9 cellular contexts compared by ENCODE assay signal in the genomic region with DNA sequence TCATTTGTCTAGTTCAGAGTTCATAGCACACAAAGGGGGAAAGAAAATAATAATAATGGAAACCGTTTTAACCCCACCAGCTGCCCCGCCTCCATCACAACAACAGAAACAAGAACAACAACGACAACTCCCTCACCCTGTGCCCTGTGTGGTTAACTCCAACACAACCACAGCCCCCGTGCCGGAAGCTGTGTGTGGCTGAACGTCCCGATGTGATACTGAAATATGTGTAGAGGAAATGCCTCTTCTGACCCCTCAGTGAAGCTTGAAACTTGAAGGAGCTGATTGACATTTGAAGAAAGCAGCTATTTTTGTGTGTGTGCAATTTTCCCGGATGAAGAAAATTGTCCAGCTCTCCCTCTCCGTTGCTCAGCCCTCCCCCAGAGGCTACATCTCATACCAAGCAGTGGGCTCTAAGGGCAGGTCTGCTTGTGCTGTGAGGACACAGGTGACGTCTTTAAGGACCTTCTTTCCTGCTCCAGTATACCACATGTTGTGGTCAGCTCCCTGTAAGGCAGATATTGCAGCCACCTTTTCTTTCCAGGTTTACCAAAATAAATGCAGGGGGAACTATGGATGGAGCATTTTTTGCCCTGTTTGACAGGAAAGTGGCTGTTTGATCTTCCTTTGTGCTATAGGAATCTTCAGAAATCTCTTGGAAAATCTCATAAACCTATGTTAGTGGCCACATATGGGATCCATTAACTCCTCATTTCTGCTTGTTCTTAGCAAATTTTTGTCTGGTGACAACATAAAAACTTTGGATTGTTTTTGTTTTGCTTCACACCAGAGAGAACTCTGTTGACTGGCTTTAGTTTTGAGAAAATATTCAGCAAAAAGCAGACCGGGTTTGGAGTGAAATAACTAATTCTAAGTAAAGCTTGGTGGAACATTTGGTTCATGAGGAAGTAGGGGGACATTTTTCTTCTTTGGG.
DNase-seq lines count a peak whose midpoint lies in the region; ATAC-seq and TF ChIP-seq lines count a peak whose summit lies in the region.
"Had no signal": no experiment of that assay in that cellular context is flagged by ENCODE, and none has a peak within 500 bp of the region (broad histone marks: within the 10 kb centered on the region; RNA-seq: fewer than 3 reads in every experiment).

No MANE protein-coding gene starts in this region.

- H4K20me1 ChIP-seq in BLaER1 treated with 17β-estradiol and CSF1 and Interleukin-3, amounts not matched to agents 10 nM and 100 nM: no peaks in the 10 kb centered on the region

- no peak for TF ChIP-seq CTCF in RWPE1 (conservative IDR thresholded peaks at IDR 0.05; ENCODE audit: low read depth)

- H3K36me3 ChIP-seq in BLaER1 treated with 17β-estradiol and CSF1 and Interleukin-3, amounts not matched to agents 10 nM and 100 nM: no peaks in the 10 kb centered on the region

- no peaks in the 10 kb centered on the region for H3K9me3 ChIP-seq in BLaER1 treated with 17β-estradiol and CSF1 and Interleukin-3, amounts not matched to agents 10 nM and 100 nM (replicated peaks in 1 of 11)

- H3K27ac ChIP-seq in BLaER1 treated with 17β-estradiol and CSF1 and Interleukin-3, amounts not matched to agents 10 nM and 100 nM: peak overlapping the region; percentile 22 to 59 (median 50); a peak in 19 of 22 replicates
- H3K27ac ChIP-seq in RWPE1: no peak overlapping the region
- H3K27ac ChIP-seq: epithelial cell of prostate had no signal

- CTCF ChIA-PET in RWPE1 (lab: Yijun Ruan, JAX): no interaction called here

- peak overlapping the region; percentile 15 to 53 (median 29); a peak in 16 of 20 replicates for H3K4me3 ChIP-seq in BLaER1 treated with 17β-estradiol and CSF1 and Interleukin-3, amounts not matched to agents 10 nM and 100 nM

- DNase-seq in KG1 (lab: John Stamatoyannopoulos, UW): peak; percentile 66
- DNase-seq in activated T-cell treated with anti-CD3 and anti-CD28 coated beads, Interleukin-2, amount 50 U/mL, for 1 hour: peak; percentile 35
- DNase-seq in iris pigment epithelial cell (ENCODE audit: low read depth): peak; percentile 50
- DNase-seq in stimulated activated CD8-positive, alpha-beta memory T cell treated with anti-CD3 and anti-CD28 coated beads, Interleukin-7, amount 100 ng/mL, for 48 hours (ENCODE audit: extremely low read depth in 1 of 2, low read depth in 1 of 2): peak; percentile 59 to 72
- no peak for DNase-seq in RWPE1 (ENCODE audit: low spot score)
- DNase-seq in NCI-H146 treated with DMSO at 0.1 percent for 48 hours (lab: John Stamatoyannopoulos, UW; ENCODE audit: unreplicated experiment): no peak

- H3K9ac ChIP-seq in BLaER1 treated with 17β-estradiol and CSF1 and Interleukin-3, amounts not matched to agents 10 nM and 100 nM: peak overlapping the region in 8 of 11 experiments; percentile 4 to 46 (median 18); a peak in 8 of 22 replicates

- ATAC-seq in GM21390 (IDR thresholded peaks at IDR 0.05; ENCODE audit: unreplicated experiment): peak; percentile 98

- POLR2A ChIA-PET in RWPE1 (lab: Yijun Ruan, JAX; ENCODE audit: low non-redundant PET): no interaction called here

- peaks cover 0 to 8% (median 0%) of the 10 kb centered on the region in 11 experiments; a peak in 3 of 22 replicates for H3K27me3 ChIP-seq in BLaER1 treated with 17β-estradiol and CSF1 and Interleukin-3, amounts not matched to agents 10 nM and 100 nM

- H3K4me2 ChIP-seq in BLaER1 treated with 17β-estradiol and CSF1 and Interleukin-3, amounts not matched to agents 10 nM and 100 nM: peak overlapping the region; percentile 81 to 97 (median 93)

- H3K4me1 ChIP-seq in BLaER1 treated with 17β-estradiol and CSF1 and Interleukin-3, amounts not matched to agents 10 nM and 100 nM: peaks cover 59 to 94% (median 74%) of the 10 kb centered on the region in 10 experiments

Comparison
In these comparisons a context has a peak if more than half of its experiments do, and no peak if none do; other contexts are left out.
1. DNase-seq: peak in KG1 (single experiment), activated T-cell treated with anti-CD3 and anti-CD28 coated beads, Interleukin-2, amount 50 U/mL, for 1 hour (single experiment), iris pigment epithelial cell (single experiment) and stimulated activated CD8-positive, alpha-beta memory T cell treated with anti-CD3 and anti-CD28 coated beads, Interleukin-7, amount 100 ng/mL, for 48 hours (2 of 2); none in RWPE1 (single experiment) and NCI-H146 treated with DMSO at 0.1 percent for 48 hours (single experiment).